ENCODE assay signal across 23 cellular contexts in the genomic region with DNA sequence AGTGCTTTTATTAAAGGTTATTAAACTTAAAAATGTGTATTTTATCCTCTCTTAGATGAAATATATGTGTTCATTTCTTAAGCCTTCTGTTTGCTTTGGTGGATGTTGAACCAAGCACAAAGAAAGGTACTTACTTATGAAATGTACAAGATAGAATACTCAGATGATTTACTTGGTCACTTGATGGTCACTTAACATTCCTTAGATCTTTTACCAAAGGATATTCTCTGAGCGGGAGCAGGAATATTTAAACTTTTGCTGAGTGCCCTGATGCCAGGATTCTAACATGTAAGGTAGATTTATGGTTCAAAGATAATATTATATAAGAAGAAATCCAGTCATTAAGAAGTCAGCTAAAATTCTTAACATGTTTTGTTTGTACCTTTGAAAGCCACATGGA.
DNase-seq lines count a peak whose midpoint lies in the region; ATAC-seq and TF ChIP-seq lines count a peak whose summit lies in the region.
"Had no signal": no experiment of that assay in that cellular context is flagged by ENCODE, and none has a peak within 500 bp of the region (broad histone marks: within the 10 kb centered on the region; RNA-seq: fewer than 3 reads in every experiment).

No MANE protein-coding gene starts in this region.

- H3K9me3 Mint-ChIP-seq in chondrocyte (ENCODE audit: low read depth): peaks cover 14% of the 10 kb centered on the region

- H3K4me1 Mint-ChIP-seq in chondrocyte (ENCODE audit: low read depth): peaks cover 38% of the 10 kb centered on the region
- H3K4me1 Mint-ChIP-seq: CD4-positive, CD25-positive, alpha-beta regulatory T cell; IgD-negative memory B cell had no signal

- intact Hi-C loops in Right ventricle myocardium superior (cut with DNase I) (no loop called here), right cardiac atrium (cut with DNase I) (no loop called here)

- H3K27ac ChIP-seq in right cardiac atrium (ENCODE audit: low read length) (no peak overlapping the region), thoracic aorta (peak overlapping the region; percentile 10 to 14)
- H3K27ac ChIP-seq: HL-60, SJCRH30 had no signal

- TF ChIP-seq CTCF in chondrocyte (IDR thresholded peaks at IDR 0.05): no peak
- no peak for TF ChIP-seq CTCF in thoracic aorta (IDR thresholded peaks at IDR 0.05)

- H3K4me3 ChIP-seq in right cardiac atrium (ENCODE audit: low read length): no peak overlapping the region
- H3K4me3 ChIP-seq in thoracic aorta: no peak overlapping the region
- H3K4me3 ChIP-seq: SJCRH30 had no signal

- H3K4me3 Mint-ChIP-seq in chondrocyte (ENCODE audit: unreplicated experiment): no peak overlapping the region
- H3K4me3 Mint-ChIP-seq: CD4-positive, CD25-positive, alpha-beta regulatory T cell; IgD-negative memory B cell had no signal

- no peak for DNase-seq in Right ventricle myocardium superior
- no peak for DNase-seq in right cardiac atrium
- no peak for DNase-seq in chondrocyte (ENCODE audit: low spot score)
- DNase-seq in thoracic aorta (ENCODE audit: low spot score): no peak
- no peak for DNase-seq in DMS153 treated with DMSO at 0.1 percent for 48 hours (lab: John Stamatoyannopoulos, UW; ENCODE audit: unreplicated experiment)
- no peak for DNase-seq in OCI-M2 (lab: John Stamatoyannopoulos, UW; ENCODE audit: unreplicated experiment)
- DNase-seq: 8988T; ACHN; BE2C; CD4-positive, CD25-positive, alpha-beta regulatory T cell; DMS53; NCI-H1092; NCI-H1417 treated with DMSO at 0.1 percent for 48 hours; NCI-H1694 treated with DMSO at 0.1 percent for 48 hours; NCI-H2081; NCI-H2227 treated with DMSO at 0.1 percent for 48 hours; NCI-H526 treated with DMSO at 0.1 percent for 48 hours; SJCRH30 had no signal

- H3K27me3 ChIP-seq in right cardiac atrium (ENCODE audit: control insufficient read depth, insufficient read depth) (no peaks in the 10 kb centered on the region), thoracic aorta (replicated peaks; ENCODE audit: insufficient read depth) (no peaks in the 10 kb centered on the region)
- H3K27me3 ChIP-seq: BE2C, SJCRH30 had no signal

- H3K9me3 ChIP-seq in right cardiac atrium (ENCODE audit: control insufficient read depth, low read length): no peaks in the 10 kb centered on the region
- peaks cover 8% of the 10 kb centered on the region for H3K9me3 ChIP-seq in thoracic aorta
- H3K9me3 ChIP-seq: BE2C had no signal

- H3K4me1 ChIP-seq in right cardiac atrium (ENCODE audit: control insufficient read depth, insufficient read depth, low read length) (no peaks in the 10 kb centered on the region), thoracic aorta (ENCODE audit: control insufficient read depth in 1 of 2, low read depth in 2 of 2) (peaks cover 24 to 35% of the 10 kb centered on the region in 2 donors)
- H3K4me1 ChIP-seq: BE2C, SJCRH30 had no signal

- ATAC-seq in Right ventricle myocardium superior (ENCODE audit: poor library complexity): peak; percentile 22
- no peak for ATAC-seq in right cardiac atrium
- ATAC-seq in thoracic aorta (ENCODE audit: insufficient number of reproducible peaks, low FRiP score, low read depth): no peak
- ATAC-seq in GM18498 (IDR thresholded peaks at IDR 0.05; ENCODE audit: unreplicated experiment): no peak
- ATAC-seq: HCT116, Panc1 had no signal

- no peaks in the 10 kb centered on the region for H3K36me3 ChIP-seq in thoracic aorta
- H3K36me3 ChIP-seq: BE2C, SJCRH30 had no signal

- peaks cover 7% of the 10 kb centered on the region for H3K36me3 Mint-ChIP-seq in chondrocyte (ENCODE audit: low read depth)
- H3K36me3 Mint-ChIP-seq: CD4-positive, CD25-positive, alpha-beta regulatory T cell; IgD-negative memory B cell had no signal

- WGBS in right cardiac atrium: 61% methylated on average over 1 of the region's 1 CpG

- H3K27ac Mint-ChIP-seq in chondrocyte (ENCODE audit: unreplicated experiment): peak overlapping the region; percentile 30
- H3K27ac Mint-ChIP-seq: CD4-positive, CD25-positive, alpha-beta regulatory T cell; IgD-negative memory B cell had no signal

- no peaks in the 10 kb centered on the region for H3K27me3 Mint-ChIP-seq in chondrocyte (ENCODE audit: low read depth)
